Comparison of ENCODE assay signal across 1 cellular context in the genomic region with DNA sequence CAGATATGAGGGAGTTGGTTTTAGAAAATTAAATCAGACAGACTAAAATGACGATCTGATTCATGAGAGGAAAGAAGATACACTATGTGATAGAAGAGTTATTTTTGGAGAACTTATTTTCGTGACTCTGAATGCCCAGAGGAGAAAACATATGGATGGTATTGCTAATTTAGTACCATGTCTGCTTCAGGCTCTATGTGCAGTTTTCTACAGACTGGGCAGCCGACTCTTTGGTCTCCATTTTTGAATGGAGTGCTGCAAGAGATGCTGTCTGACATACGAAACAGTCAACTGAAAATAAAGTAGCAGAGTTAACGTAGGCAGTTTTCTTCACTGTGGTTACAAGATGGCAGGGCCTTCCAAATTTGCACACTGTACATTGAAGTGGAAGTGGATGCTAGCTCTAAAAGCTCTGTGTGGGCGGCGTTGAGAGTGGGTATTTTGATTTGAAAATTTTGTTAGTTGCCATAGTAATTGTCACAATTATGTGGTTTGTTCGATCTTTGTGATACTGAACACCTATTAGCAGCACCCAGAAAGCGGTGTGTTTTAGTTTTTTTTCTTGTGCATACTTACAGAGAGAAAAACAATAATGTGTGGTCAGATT.
TF ChIP-seq lines count a peak whose summit lies in the region.

No MANE protein-coding gene starts in this region.

TF ChIP-seq in IMR-90, 13 proteins besides CTCF, POLR2A, EP300 and RAD21:
- TF ChIP-seq FOS (IDR thresholded peaks at IDR 0.05; ENCODE audit: low read depth, low read length): no peak
- no peak for TF ChIP-seq RCOR1 (IDR thresholded peaks at IDR 0.05; ENCODE audit: insufficient replicate concordance, low read length)
- TF ChIP-seq, protein P1, sequence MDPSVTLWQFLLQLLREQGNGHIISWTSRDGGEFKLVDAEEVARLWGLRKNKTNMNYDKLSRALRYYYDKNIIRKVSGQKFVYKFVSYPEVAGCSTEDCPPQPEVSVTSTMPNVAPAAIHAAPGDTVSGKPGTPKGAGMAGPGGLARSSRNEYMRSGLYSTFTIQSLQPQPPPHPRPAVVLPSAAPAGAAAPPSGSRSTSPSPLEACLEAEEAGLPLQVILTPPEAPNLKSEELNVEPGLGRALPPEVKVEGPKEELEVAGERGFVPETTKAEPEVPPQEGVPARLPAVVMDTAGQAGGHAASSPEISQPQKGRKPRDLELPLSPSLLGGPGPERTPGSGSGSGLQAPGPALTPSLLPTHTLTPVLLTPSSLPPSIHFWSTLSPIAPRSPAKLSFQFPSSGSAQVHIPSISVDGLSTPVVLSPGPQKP (IDR thresholded peaks at IDR 0.05; ENCODE audit: borderline replicate concordance, low read depth, low read length): no peak
- no peak for TF ChIP-seq USF2 (IDR thresholded peaks at IDR 0.05; ENCODE audit: low read depth, low read length)
- TF ChIP-seq MAZ (IDR thresholded peaks at IDR 0.05; ENCODE audit: borderline replicate concordance, low read depth, low read length): no peak
- no peak for TF ChIP-seq CHD1 (IDR thresholded peaks at IDR 0.05; ENCODE audit: low read depth, low read length)
